1 cellular context compared by ENCODE assay signal in genomic region chr20:41693136-41693979, GRCh38.
TF ChIP-seq lines count a peak whose summit lies in the region.

No MANE protein-coding gene starts in this region.

TF ChIP-seq in GM12878, 131 proteins besides CTCF, POLR2A, EP300 and RAD21 (continued from another document and continues in another):
- peak; percentile 82; the same call in 1 of the 2 replicates for TF ChIP-seq HSF1 (IDR thresholded peaks at IDR 0.05; ENCODE audit: low read depth, low read length)
- TF ChIP-seq RCOR1 (conservative IDR thresholded peaks at IDR 0.05; ENCODE audit: low read depth, low read length): peak; percentile 99
- peak in 1 of 2 experiments; percentile 30; a peak in 1 of 4 replicates for TF ChIP-seq IKZF2 (IDR thresholded peaks at IDR 0.05)
- TF ChIP-seq HCFC1 (IDR thresholded peaks at IDR 0.05; ENCODE audit: low read length): peak; percentile 100
- no peak for TF ChIP-seq CHD4 (IDR thresholded peaks at IDR 0.05)
- TF ChIP-seq, protein P1, sequence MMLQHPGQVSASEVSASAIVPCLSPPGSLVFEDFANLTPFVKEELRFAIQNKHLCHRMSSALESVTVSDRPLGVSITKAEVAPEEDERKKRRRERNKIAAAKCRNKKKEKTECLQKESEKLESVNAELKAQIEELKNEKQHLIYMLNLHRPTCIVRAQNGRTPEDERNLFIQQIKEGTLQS (IDR thresholded peaks at IDR 0.05; ENCODE audit: borderline replicate concordance, extremely low read depth, low read depth, low read length): 0 out of 2 replicates have a peak, but pooled peaks have one; percentile 1
- TF ChIP-seq CBX3 (IDR thresholded peaks at IDR 0.05; ENCODE audit: borderline replicate concordance, low read depth): no peak
- TF ChIP-seq, protein P2, sequence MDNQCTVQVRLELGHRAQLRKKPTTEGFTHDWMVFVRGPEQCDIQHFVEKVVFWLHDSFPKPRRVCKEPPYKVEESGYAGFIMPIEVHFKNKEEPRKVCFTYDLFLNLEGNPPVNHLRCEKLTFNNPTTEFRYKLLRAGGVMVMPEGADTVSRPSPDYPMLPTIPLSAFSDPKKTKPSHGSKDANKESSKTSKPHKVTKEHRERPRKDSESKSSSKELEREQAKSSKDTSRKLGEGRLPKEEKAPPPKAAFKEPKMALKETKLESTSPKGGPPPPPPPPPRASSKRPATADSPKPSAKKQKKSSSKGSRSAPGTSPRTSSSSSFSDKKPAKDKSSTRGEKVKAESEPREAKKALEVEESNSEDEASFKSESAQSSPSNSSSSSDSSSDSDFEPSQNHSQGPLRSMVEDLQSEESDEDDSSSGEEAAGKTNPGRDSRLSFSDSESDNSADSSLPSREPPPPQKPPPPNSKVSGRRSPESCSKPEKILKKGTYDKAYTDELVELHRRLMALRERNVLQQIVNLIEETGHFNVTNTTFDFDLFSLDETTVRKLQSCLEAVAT (IDR thresholded peaks at IDR 0.05): 0 out of 2 replicates have a peak, but pooled peaks have one; percentile 51
- no peak for TF ChIP-seq PRDM15 (CRISPR knock-in tag; IDR thresholded peaks at IDR 0.05)
- TF ChIP-seq RUNX3 (IDR thresholded peaks at IDR 0.05; ENCODE audit: low read length): peak; percentile 90
- peak; percentile 88 for TF ChIP-seq SP1 (IDR thresholded peaks at IDR 0.05; ENCODE audit: low read depth, low read length)
- TF ChIP-seq ZNF24 (IDR thresholded peaks at IDR 0.05): peak; percentile 64
- TF ChIP-seq JUNB (IDR thresholded peaks at IDR 0.05): peak; percentile 16; the same call in 1 of the 2 replicates
- TF ChIP-seq NR2F1 (conservative IDR thresholded peaks at IDR 0.05): 0 out of 2 replicates have a peak, but pooled peaks have one; percentile 9
- TF ChIP-seq ZZZ3 (IDR thresholded peaks at IDR 0.05; ENCODE audit: control insufficient read depth, insufficient read length, low read depth): peak; percentile 72
- no peak for TF ChIP-seq BCL11A (IDR thresholded peaks at IDR 0.05; ENCODE audit: low read depth, low read length)
- TF ChIP-seq LARP7 (IDR thresholded peaks at IDR 0.05): 0 out of 2 replicates have a peak, but pooled peaks have one; percentile 38
- peak; percentile 81 for TF ChIP-seq CREB1 (IDR thresholded peaks at IDR 0.05; ENCODE audit: low read depth)
- TF ChIP-seq, protein P3, sequence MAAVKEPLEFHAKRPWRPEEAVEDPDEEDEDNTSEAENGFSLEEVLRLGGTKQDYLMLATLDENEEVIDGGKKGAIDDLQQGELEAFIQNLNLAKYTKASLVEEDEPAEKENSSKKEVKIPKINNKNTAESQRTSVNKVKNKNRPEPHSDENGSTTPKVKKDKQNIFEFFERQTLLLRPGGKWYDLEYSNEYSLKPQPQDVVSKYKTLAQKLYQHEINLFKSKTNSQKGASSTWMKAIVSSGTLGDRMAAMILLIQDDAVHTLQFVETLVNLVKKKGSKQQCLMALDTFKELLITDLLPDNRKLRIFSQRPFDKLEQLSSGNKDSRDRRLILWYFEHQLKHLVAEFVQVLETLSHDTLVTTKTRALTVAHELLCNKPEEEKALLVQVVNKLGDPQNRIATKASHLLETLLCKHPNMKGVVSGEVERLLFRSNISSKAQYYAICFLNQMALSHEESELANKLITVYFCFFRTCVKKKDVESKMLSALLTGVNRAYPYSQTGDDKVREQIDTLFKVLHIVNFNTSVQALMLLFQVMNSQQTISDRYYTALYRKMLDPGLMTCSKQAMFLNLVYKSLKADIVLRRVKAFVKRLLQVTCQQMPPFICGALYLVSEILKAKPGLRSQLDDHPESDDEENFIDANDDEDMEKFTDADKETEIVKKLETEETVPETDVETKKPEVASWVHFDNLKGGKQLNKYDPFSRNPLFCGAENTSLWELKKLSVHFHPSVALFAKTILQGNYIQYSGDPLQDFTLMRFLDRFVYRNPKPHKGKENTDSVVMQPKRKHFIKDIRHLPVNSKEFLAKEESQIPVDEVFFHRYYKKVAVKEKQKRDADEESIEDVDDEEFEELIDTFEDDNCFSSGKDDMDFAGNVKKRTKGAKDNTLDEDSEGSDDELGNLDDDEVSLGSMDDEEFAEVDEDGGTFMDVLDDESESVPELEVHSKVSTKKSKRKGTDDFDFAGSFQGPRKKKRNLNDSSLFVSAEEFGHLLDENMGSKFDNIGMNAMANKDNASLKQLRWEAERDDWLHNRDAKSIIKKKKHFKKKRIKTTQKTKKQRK (IDR thresholded peaks at IDR 0.05; ENCODE audit: low read depth, low read length): no peak
- peak; percentile 99 for TF ChIP-seq ZBTB40 (IDR thresholded peaks at IDR 0.05; ENCODE audit: borderline replicate concordance)
- TF ChIP-seq MEF2A (IDR thresholded peaks at IDR 0.05; ENCODE audit: insufficient read depth, low read depth, low read length): 0 out of 2 replicates have a peak, but pooled peaks have one; percentile 51
- TF ChIP-seq HDGF (IDR thresholded peaks at IDR 0.05): no peak
- TF ChIP-seq CREM (IDR thresholded peaks at IDR 0.05; ENCODE audit: low read depth): peak; percentile 94
- TF ChIP-seq IRF4 (IDR thresholded peaks at IDR 0.05; ENCODE audit: low read depth, low read length): peak; percentile 51; the same call in 1 of the 2 replicates
- TF ChIP-seq HDAC2 (IDR thresholded peaks at IDR 0.05): peak; percentile 84; the same call in 1 of the 2 replicates
- no peak; the same call in 1 of the 2 replicates for TF ChIP-seq FOXK2 (IDR thresholded peaks at IDR 0.05)
- peak; percentile 92 for TF ChIP-seq SIN3A (IDR thresholded peaks at IDR 0.05; ENCODE audit: low read depth, low read length)
- TF ChIP-seq NR2C2 (IDR thresholded peaks at IDR 0.05; ENCODE audit: borderline replicate concordance, control insufficient read depth, insufficient read length, low read depth): no peak
- peak in 1 of 2 experiments; percentile 19; a peak in 1 of 4 replicates for TF ChIP-seq BHLHE40 (IDR thresholded peaks at IDR 0.05; ENCODE audit: borderline replicate concordance in 1 of 2, low read depth in 2 of 2, low read length in 1 of 2)
- peak; percentile 72; the same call in 1 of the 2 replicates for TF ChIP-seq RB1 (IDR thresholded peaks at IDR 0.05; ENCODE audit: borderline replicate concordance)
- TF ChIP-seq, protein P4, sequence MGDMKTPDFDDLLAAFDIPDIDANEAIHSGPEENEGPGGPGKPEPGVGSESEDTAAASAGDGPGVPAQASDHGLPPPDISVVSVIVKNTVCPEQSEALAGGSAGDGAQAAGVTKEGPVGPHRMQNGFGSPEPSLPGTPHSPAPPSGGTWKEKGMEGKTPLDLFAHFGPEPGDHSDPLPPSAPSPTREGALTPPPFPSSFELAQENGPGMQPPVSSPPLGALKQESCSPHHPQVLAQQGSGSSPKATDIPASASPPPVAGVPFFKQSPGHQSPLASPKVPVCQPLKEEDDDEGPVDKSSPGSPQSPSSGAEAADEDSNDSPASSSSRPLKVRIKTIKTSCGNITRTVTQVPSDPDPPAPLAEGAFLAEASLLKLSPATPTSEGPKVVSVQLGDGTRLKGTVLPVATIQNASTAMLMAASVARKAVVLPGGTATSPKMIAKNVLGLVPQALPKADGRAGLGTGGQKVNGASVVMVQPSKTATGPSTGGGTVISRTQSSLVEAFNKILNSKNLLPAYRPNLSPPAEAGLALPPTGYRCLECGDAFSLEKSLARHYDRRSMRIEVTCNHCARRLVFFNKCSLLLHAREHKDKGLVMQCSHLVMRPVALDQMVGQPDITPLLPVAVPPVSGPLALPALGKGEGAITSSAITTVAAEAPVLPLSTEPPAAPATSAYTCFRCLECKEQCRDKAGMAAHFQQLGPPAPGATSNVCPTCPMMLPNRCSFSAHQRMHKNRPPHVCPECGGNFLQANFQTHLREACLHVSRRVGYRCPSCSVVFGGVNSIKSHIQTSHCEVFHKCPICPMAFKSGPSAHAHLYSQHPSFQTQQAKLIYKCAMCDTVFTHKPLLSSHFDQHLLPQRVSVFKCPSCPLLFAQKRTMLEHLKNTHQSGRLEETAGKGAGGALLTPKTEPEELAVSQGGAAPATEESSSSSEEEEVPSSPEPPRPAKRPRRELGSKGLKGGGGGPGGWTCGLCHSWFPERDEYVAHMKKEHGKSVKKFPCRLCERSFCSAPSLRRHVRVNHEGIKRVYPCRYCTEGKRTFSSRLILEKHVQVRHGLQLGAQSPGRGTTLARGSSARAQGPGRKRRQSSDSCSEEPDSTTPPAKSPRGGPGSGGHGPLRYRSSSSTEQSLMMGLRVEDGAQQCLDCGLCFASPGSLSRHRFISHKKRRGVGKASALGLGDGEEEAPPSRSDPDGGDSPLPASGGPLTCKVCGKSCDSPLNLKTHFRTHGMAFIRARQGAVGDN (IDR thresholded peaks at IDR 0.05): 0 out of 2 replicates have a peak, but pooled peaks have one; percentile 12
- peak; percentile 11; the same call in 1 of the 2 replicates for TF ChIP-seq CHD2 (IDR thresholded peaks at IDR 0.05; ENCODE audit: borderline replicate concordance, low read depth, low read length)
- TF ChIP-seq ELK1 (IDR thresholded peaks at IDR 0.05; ENCODE audit: low read depth, low read length): peak; percentile 75; the same call in 1 of the 2 replicates
- TF ChIP-seq SRF (IDR thresholded peaks at IDR 0.05; ENCODE audit: low read depth in 2 of 2, low read length in 2 of 2): peak in 1 of 2 experiments; percentile 86; a peak in 2 of 4 replicates
